ENCODE assay signal across 20 cellular contexts in the genomic region with DNA sequence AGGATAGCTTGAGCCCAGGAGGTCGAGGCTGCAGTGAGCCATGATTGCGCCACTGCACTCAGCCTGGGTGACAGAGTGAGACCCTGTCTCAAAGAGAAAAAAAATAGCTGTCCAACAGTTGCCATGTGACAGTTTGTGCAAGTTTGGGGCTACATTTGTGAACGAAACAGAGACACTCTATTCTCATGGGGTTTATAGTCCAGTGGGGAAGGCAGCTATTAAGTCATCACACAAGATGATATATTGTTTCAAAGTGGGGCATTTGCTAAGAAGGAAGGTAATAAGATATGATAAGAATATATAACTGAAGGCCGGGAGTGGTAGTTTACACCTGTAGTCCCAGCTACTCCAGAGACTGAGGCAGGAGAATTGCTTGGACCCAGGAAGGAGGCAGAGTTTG.
DNase-seq lines count a peak whose midpoint lies in the region; ATAC-seq, FAIRE-seq and TF ChIP-seq lines count a peak whose summit lies in the region.
"Had no signal": no experiment of that assay in that cellular context is flagged by ENCODE, and none has a peak within 500 bp of the region (broad histone marks: within the 10 kb centered on the region; RNA-seq: fewer than 3 reads in every experiment).

No MANE protein-coding gene starts in this region.

- no peaks in the 10 kb centered on the region for H3K9me3 Mint-ChIP-seq in central memory CD8-positive, alpha-beta T cell
- H3K9me3 Mint-ChIP-seq in MCF 10A (ENCODE audit: unreplicated experiment): no peaks in the 10 kb centered on the region
- H3K9me3 Mint-ChIP-seq: CD4-positive, alpha-beta T cell; CD8-positive, alpha-beta T cell had no signal

- H2AFZ ChIP-seq in K562 (ENCODE audit: low read depth, low read length): no peak overlapping the region

- H3K9me1 ChIP-seq in K562 (ENCODE audit: control insufficient read depth, insufficient read depth, low read length): no peaks in the 10 kb centered on the region

- BruUV-seq in K562 (replicated peaks; lab: Mats Ljungman, UMichigan) (no TSS peak), MCF 10A (replicated peaks; lab: Mats Ljungman, UMichigan) (no TSS peak)

- no peak overlapping the region for H3K4me2 ChIP-seq in K562 (ENCODE audit: insufficient read depth, low read length)
- H3K4me2 ChIP-seq: A549; BLaER1 treated with 17β-estradiol and CSF1 and Interleukin-3, amounts not matched to agents 10 nM and 100 nM had no signal

- TF ChIP-seq POLR2A in K562 (conservative IDR thresholded peaks at IDR 0.05): no peak

- no peak overlapping the region for H3K4me3 Mint-ChIP-seq in central memory CD8-positive, alpha-beta T cell
- H3K4me3 Mint-ChIP-seq in MCF 10A (ENCODE audit: unreplicated experiment): no peak overlapping the region
- H3K4me3 Mint-ChIP-seq: B cell; CD4-positive, alpha-beta T cell; CD8-positive, alpha-beta T cell had no signal

- H3K9ac ChIP-seq in K562 (ENCODE audit: insufficient read depth in 1 of 2, low read depth in 2 of 2, low read length in 2 of 2): no peak overlapping the region
- H3K9ac ChIP-seq: BLaER1 treated with 17β-estradiol and CSF1 and Interleukin-3, amounts not matched to agents 10 nM and 100 nM had no signal

- 2% methylated on average over 4 of the region's 4 CpGs for WGBS in K562 (ENCODE audit: insufficient coverage, low coverage, missing lambda C conversion rate)

- no peaks in the 10 kb centered on the region for H3K36me3 ChIP-seq in K562 (ENCODE audit: control insufficient read depth, insufficient read depth, low read length)
- H3K36me3 ChIP-seq: BLaER1 treated with 17β-estradiol and CSF1 and Interleukin-3, amounts not matched to agents 10 nM and 100 nM had no signal

- H3K27me3 Mint-ChIP-seq in central memory CD8-positive, alpha-beta T cell: peaks cover 42% of the 10 kb centered on the region
- H3K27me3 Mint-ChIP-seq in MCF 10A (ENCODE audit: insufficient read depth, unreplicated experiment): peaks cover 39% of the 10 kb centered on the region

- peaks cover 0 to 3% of the 10 kb centered on the region in 2 experiments; a peak in 2 of 5 replicates for H3K4me1 ChIP-seq in K562 (replicated peaks in 1 of 2; ENCODE audit: control insufficient read depth in 2 of 2, insufficient read depth in 2 of 2, low read length in 2 of 2)
- H3K4me1 ChIP-seq: A549, Caco-2 had no signal

- in situ Hi-C loops in K562 (cut with MboI): no loop called here

- TF ChIP-seq RAD21 in K562 (CRISPR knock-in tag; conservative IDR thresholded peaks at IDR 0.05 in 1 of 2, IDR thresholded peaks at IDR 0.05 in 1 of 2): no peak

- H3K27ac Mint-ChIP-seq in central memory CD8-positive, alpha-beta T cell (ENCODE audit: low read depth): peak overlapping the region; percentile 14
- no peak overlapping the region for H3K27ac Mint-ChIP-seq in MCF 10A (ENCODE audit: low read depth, unreplicated experiment)
- H3K27ac Mint-ChIP-seq: B cell; CD4-positive, alpha-beta T cell; CD8-positive, alpha-beta T cell had no signal

- H3K27ac ChIP-seq in K562 (ENCODE audit: extremely low read depth, low read depth, low read length): no peak overlapping the region
- H3K27ac ChIP-seq: A549; BLaER1 treated with 17β-estradiol and CSF1 and Interleukin-3, amounts not matched to agents 10 nM and 100 nM; C4-2B had no signal

- POLR2A ChIA-PET in K562 (lab: Yijun Ruan, JAX): no interaction called here
- POLR2A ChIA-PET in MCF 10A (lab: Yijun Ruan, JAX): no interaction called here

- no peak overlapping the region for H3K4me3 ChIP-seq in K562
- H3K4me3 ChIP-seq: A549; BLaER1 treated with 17β-estradiol and CSF1 and Interleukin-3, amounts not matched to agents 10 nM and 100 nM had no signal

- no peaks in the 10 kb centered on the region for H3K4me1 Mint-ChIP-seq in central memory CD8-positive, alpha-beta T cell
- no peaks in the 10 kb centered on the region for H3K4me1 Mint-ChIP-seq in MCF 10A (ENCODE audit: insufficient read depth, unreplicated experiment)

- intact Hi-C loops in K562 (cut with micrococcal nuclease): no loop called here
- intact Hi-C loops in MCF 10A (cut with micrococcal nuclease): no loop called here

- no peaks in the 10 kb centered on the region for H3K9me3 ChIP-seq in K562 (replicated peaks; ENCODE audit: control insufficient read depth, insufficient read depth, low read depth, low read length)
- H3K9me3 ChIP-seq: A549; BLaER1 treated with 17β-estradiol and CSF1 and Interleukin-3, amounts not matched to agents 10 nM and 100 nM; Caco-2 had no signal

- CTCF ChIA-PET in K562 (lab: Yijun Ruan, JAX; ENCODE audit: low intra/inter-chr PET ratio): no interaction called here
- CTCF ChIA-PET in MCF 10A (lab: Yijun Ruan, JAX): interaction anchor here (0.5 to 0.6 kb wide), 3 partner anchors 32 to 1922 kb away, joined by 3 to 5 read pairs (median 4); no protein-coding TSS in a partner anchor

- FAIRE-seq in K562 (lab: Jason Lieb, UNC): no peak
- FAIRE-seq: A549, D721Med, G401.6, GM12891, GM19239 had no signal

- H3K36me3 Mint-ChIP-seq in central memory CD8-positive, alpha-beta T cell (ENCODE audit: insufficient read depth): peaks cover 1% of the 10 kb centered on the region
- no peaks in the 10 kb centered on the region for H3K36me3 Mint-ChIP-seq in MCF 10A (ENCODE audit: insufficient read depth, unreplicated experiment)
- H3K36me3 Mint-ChIP-seq: CD8-positive, alpha-beta T cell had no signal

- DNase-seq in K562 (ENCODE audit: extremely low read depth in 1 of 4, low spot score in 3 of 4) (no peak), MCF 10A (ENCODE audit: unreplicated experiment) (no peak), activated gamma-delta T cell (lab: John Stamatoyannopoulos, UW) (no peak)
- DNase-seq in central memory CD8-positive, alpha-beta T cell (ENCODE audit: low spot score in 2 of 2): no peak
- DNase-seq: AML-193; Caco-2; Calu3; CD4-positive, alpha-beta T cell; CD8-positive, alpha-beta T cell; DMS79 treated with DMSO at 0.1 percent for 48 hours; GF-D8 had no signal

- ATAC-seq in K562 (no peak), HG03175 (IDR thresholded peaks at IDR 0.05; ENCODE audit: unreplicated experiment) (no peak)
- no peak for ATAC-seq in central memory CD8-positive, alpha-beta T cell (replicated peaks; ENCODE audit: extremely low read depth, poor library complexity, severe bottlenecking)
- ATAC-seq: A549; CD8-positive, alpha-beta T cell had no signal

- TF ChIP-seq EP300 in K562 (IDR thresholded peaks at IDR 0.05; ENCODE audit: low read length): no peak

- TF ChIP-seq CTCF in K562 (IDR thresholded peaks at IDR 0.05 in 2 of 3, conservative IDR thresholded peaks at IDR 0.05 in 1 of 3; ENCODE audit: insufficient read depth in 2 of 3, low read depth in 1 of 3, low read length in 3 of 3) (no peak), MCF 10A (IDR thresholded peaks at IDR 0.05; ENCODE audit: unreplicated experiment) (no peak)

- no peaks in the 10 kb centered on the region for H3K79me2 ChIP-seq in K562 (ENCODE audit: control insufficient read depth, insufficient read depth, low read length)

- no peaks in the 10 kb centered on the region for H4K20me1 ChIP-seq in K562 (replicated peaks; ENCODE audit: control insufficient read depth, insufficient read depth, low read length)
- H4K20me1 ChIP-seq: BLaER1 treated with 17β-estradiol and CSF1 and Interleukin-3, amounts not matched to agents 10 nM and 100 nM had no signal

- peaks cover 24 to 38% of the 10 kb centered on the region in 2 experiments for H3K27me3 ChIP-seq in K562 (ENCODE audit: control insufficient read depth in 2 of 2, insufficient read depth in 2 of 2, low read length in 2 of 2)

TF ChIP-seq in K562, 482 proteins besides CTCF, POLR2A, EP300 and RAD21:
- TF ChIP-seq CEBPB (tag; IDR thresholded peaks at IDR 0.05): 0 out of 2 replicates have a peak, but pooled peaks have one; percentile 8
- TF ChIP-seq NR2C2 (CRISPR knock-in tag; IDR thresholded peaks at IDR 0.05): no peak
- TF ChIP-seq NR2C2 (tag; IDR thresholded peaks at IDR 0.05): no peak
- TF ChIP-seq CBX2 (IDR thresholded peaks at IDR 0.05; ENCODE audit: insufficient read depth, low read length, poor library complexity, severe bottlenecking): peak; percentile 68
TF ChIP-seq in K562: peak in this region for 2.
